ENCODE assay signal across 1 cellular context in genomic region chr3:175059788-175060187, GRCh38.
TF ChIP-seq lines count a peak whose summit lies in the region.

No MANE protein-coding gene starts in this region.

TF ChIP-seq in HepG2, 621 proteins besides CTCF, POLR2A, EP300 and RAD21 (continued from another document):
- TF ChIP-seq, protein P1, sequence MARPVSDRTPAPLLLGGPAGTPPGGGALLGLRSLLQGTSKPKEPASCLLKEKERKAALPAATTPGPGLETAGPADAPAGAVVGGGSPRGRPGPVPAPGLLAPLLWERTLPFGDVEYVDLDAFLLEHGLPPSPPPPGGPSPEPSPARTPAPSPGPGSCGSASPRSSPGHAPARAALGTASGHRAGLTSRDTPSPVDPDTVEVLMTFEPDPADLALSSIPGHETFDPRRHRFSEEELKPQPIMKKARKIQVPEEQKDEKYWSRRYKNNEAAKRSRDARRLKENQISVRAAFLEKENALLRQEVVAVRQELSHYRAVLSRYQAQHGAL (CRISPR knock-in tag; IDR thresholded peaks at IDR 0.05; ENCODE audit: not compliant biosample characterization), result no peak
- TF ChIP-seq, protein P2, sequence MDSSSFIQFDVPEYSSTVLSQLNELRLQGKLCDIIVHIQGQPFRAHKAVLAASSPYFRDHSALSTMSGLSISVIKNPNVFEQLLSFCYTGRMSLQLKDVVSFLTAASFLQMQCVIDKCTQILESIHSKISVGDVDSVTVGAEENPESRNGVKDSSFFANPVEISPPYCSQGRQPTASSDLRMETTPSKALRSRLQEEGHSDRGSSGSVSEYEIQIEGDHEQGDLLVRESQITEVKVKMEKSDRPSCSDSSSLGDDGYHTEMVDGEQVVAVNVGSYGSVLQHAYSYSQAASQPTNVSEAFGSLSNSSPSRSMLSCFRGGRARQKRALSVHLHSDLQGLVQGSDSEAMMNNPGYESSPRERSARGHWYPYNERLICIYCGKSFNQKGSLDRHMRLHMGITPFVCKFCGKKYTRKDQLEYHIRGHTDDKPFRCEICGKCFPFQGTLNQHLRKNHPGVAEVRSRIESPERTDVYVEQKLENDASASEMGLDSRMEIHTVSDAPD (CRISPR knock-in tag; IDR thresholded peaks at IDR 0.05), result no peak
- TF ChIP-seq, protein P3, sequence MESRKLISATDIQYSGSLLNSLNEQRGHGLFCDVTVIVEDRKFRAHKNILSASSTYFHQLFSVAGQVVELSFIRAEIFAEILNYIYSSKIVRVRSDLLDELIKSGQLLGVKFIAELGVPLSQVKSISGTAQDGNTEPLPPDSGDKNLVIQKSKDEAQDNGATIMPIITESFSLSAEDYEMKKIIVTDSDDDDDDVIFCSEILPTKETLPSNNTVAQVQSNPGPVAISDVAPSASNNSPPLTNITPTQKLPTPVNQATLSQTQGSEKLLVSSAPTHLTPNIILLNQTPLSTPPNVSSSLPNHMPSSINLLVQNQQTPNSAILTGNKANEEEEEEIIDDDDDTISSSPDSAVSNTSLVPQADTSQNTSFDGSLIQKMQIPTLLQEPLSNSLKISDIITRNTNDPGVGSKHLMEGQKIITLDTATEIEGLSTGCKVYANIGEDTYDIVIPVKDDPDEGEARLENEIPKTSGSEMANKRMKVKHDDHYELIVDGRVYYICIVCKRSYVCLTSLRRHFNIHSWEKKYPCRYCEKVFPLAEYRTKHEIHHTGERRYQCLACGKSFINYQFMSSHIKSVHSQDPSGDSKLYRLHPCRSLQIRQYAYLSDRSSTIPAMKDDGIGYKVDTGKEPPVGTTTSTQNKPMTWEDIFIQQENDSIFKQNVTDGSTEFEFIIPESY (CRISPR knock-in tag; IDR thresholded peaks at IDR 0.05), result no peak
- TF ChIP-seq ZKSCAN5 (CRISPR knock-in tag; IDR thresholded peaks at IDR 0.05) (no peak), ZNF563 (CRISPR knock-in tag; IDR thresholded peaks at IDR 0.05) (no peak), ZNF12 (CRISPR knock-in tag; IDR thresholded peaks at IDR 0.05) (no peak), RAD51 (IDR thresholded peaks at IDR 0.05; ENCODE audit: borderline replicate concordance) (no peak), ZNF501 (CRISPR knock-in tag; IDR thresholded peaks at IDR 0.05) (no peak), ZNF543 (CRISPR knock-in tag; IDR thresholded peaks at IDR 0.05) (no peak), GABPA (IDR thresholded peaks at IDR 0.05; ENCODE audit: low read depth, low read length) (no peak), GABPA (CRISPR knock-in tag; IDR thresholded peaks at IDR 0.05; ENCODE audit: low read depth) (no peak), ZFP82 (CRISPR knock-in tag; IDR thresholded peaks at IDR 0.05; ENCODE audit: borderline replicate concordance) (no peak), SKI (IDR thresholded peaks at IDR 0.05; ENCODE audit: partially characterized antibody) (no peak), SP4 (CRISPR knock-in tag; IDR thresholded peaks at IDR 0.05) (no peak)
- TF ChIP-seq, protein P4, sequence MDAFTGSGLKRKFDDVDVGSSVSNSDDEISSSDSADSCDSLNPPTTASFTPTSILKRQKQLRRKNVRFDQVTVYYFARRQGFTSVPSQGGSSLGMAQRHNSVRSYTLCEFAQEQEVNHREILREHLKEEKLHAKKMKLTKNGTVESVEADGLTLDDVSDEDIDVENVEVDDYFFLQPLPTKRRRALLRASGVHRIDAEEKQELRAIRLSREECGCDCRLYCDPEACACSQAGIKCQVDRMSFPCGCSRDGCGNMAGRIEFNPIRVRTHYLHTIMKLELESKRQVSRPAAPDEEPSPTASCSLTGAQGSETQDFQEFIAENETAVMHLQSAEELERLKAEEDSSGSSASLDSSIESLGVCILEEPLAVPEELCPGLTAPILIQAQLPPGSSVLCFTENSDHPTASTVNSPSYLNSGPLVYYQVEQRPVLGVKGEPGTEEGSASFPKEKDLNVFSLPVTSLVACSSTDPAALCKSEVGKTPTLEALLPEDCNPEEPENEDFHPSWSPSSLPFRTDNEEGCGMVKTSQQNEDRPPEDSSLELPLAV (CRISPR knock-in tag; conservative IDR thresholded peaks at IDR 0.05; ENCODE audit: low read depth), result no peak
